Comparison of ENCODE assay signal across 7 cellular contexts in genomic region chr11:130620566-130620965, GRCh38.
"Had no signal": no experiment of that assay in that cellular context is flagged by ENCODE, and none has a peak within 500 bp of the region (broad histone marks: within the 10 kb centered on the region; RNA-seq: fewer than 3 reads in every experiment).

No MANE protein-coding gene starts in this region.

- H3K4me3 ChIP-seq: K562 had no signal

- FAIRE-seq: HepG2, HTR-8/SVneo, K562 had no signal

- H3K27ac ChIP-seq: HL-60 had no signal

- ATAC-seq: HepG2, K562 had no signal

- H3K36me3 Mint-ChIP-seq: IgD-negative memory B cell had no signal

- H3K4me3 Mint-ChIP-seq: IgD-negative memory B cell had no signal

- DNase-seq: IMR-90, KBM-7 had no signal

- H3K27me3 Mint-ChIP-seq: IgD-negative memory B cell had no signal
